Comparison of ENCODE assay signal across 13 cellular contexts in genomic region chr6:111533087-111533784, GRCh38. TPM values are rescaled to one million over a fixed set of nuclear protein-coding genes. Genes with fewer than 3 reads are reported as not detected.
A peak's percentile ranks its signal among the peaks of the same experiment; 100 is the strongest.
DNase-seq lines count a peak whose midpoint lies in the region; ATAC-seq and TF ChIP-seq lines count a peak whose summit lies in the region.
"Had no signal": no experiment of that assay in that cellular context is flagged by ENCODE, and none has a peak within 500 bp of the region (broad histone marks: within the 10 kb centered on the region; RNA-seq: fewer than 3 reads in every experiment).

No MANE protein-coding gene starts in this region.

- no peak overlapping the region for H3K4me3 ChIP-seq in coronary artery
- H3K4me3 ChIP-seq: left ventricle myocardium inferior had no signal

- CTCF ChIA-PET in T-cell (lab: Charles Lee) = no interaction called here

- no peaks in the 10 kb centered on the region for H3K27me3 Mint-ChIP-seq in activated CD4-positive, alpha-beta T cell treated with anti-CD3 and anti-CD28 coated beads, Interleukin-2, amount 10 ng/mL, durations not matched to agents 24 days and 14 days
- H3K27me3 Mint-ChIP-seq in T-cell (no peaks in the 10 kb centered on the region), brain (no peaks in the 10 kb centered on the region)

- peaks cover 26% of the 10 kb centered on the region for H3K4me1 Mint-ChIP-seq in activated CD4-positive, alpha-beta T cell treated with anti-CD3 and anti-CD28 coated beads, Interleukin-2, amount 10 ng/mL, durations not matched to agents 24 days and 14 days
- H3K4me1 Mint-ChIP-seq in T-cell (peaks cover 30 to 41% (median 34%) of the 10 kb centered on the region in 3 donors), brain (peaks cover 50% of the 10 kb centered on the region)
- H3K4me1 Mint-ChIP-seq in stimulated activated effector memory CD8-positive, alpha-beta T cell treated with anti-CD3 and anti-CD28 coated beads, Interleukin-12 subunit alpha, Interleukin-12 subunit beta, amount 100 ng/mL, for 72 hours = peaks cover 18% of the 10 kb centered on the region

- intact Hi-C loops in activated CD4-positive, alpha-beta T cell treated with anti-CD3 and anti-CD28 coated beads, Interleukin-2, amount 10 ng/mL, durations not matched to agents 24 days and 14 days (cut with micrococcal nuclease) = loop anchor here (1.0 to 2.0 kb wide), 5 partner anchors 11 to 274 kb away; partner anchors contain the start of gene TRAF3IP2

- peak; percentile 79 for DNase-seq in activated CD4-positive, alpha-beta T cell treated with anti-CD3 and anti-CD28 coated beads, Interleukin-2, amount 10 ng/mL, durations not matched to agents 24 days and 14 days
- no peak for DNase-seq in activated CD4-positive, alpha-beta T cell treated with anti-CD3 and anti-CD28 coated beads, Interleukin-2, amount 50 U/mL, for 1 hour
- DNase-seq in T-cell (peak in 2 of 34 experiments; percentile 9 to 26), OCI-M2 (lab: John Stamatoyannopoulos, UW; ENCODE audit: unreplicated experiment) (no peak), coronary artery (ENCODE audit: low spot score) (no peak)
- DNase-seq in stimulated activated effector memory CD8-positive, alpha-beta T cell treated with anti-CD3 and anti-CD28 coated beads, Interleukin-12 subunit alpha, Interleukin-12 subunit beta, amount 100 ng/mL, for 72 hours (ENCODE audit: low spot score in 2 of 2) = peak in 1 of 2 donors; percentile 57
- DNase-seq: ACHN, DMS79 treated with DMSO at 0.1 percent for 48 hours, head of caudate nucleus, left ventricle myocardium inferior, natural killer cell had no signal

- H3K36me3 Mint-ChIP-seq in activated CD4-positive, alpha-beta T cell treated with anti-CD3 and anti-CD28 coated beads, Interleukin-2, amount 10 ng/mL, durations not matched to agents 24 days and 14 days (ENCODE audit: low read depth) = peaks cover 7% of the 10 kb centered on the region
- H3K36me3 Mint-ChIP-seq in T-cell (peaks cover 7% of the 10 kb centered on the region), brain (peaks cover 21% of the 10 kb centered on the region)
- no peaks in the 10 kb centered on the region for H3K36me3 Mint-ChIP-seq in stimulated activated effector memory CD8-positive, alpha-beta T cell treated with anti-CD3 and anti-CD28 coated beads, Interleukin-12 subunit alpha, Interleukin-12 subunit beta, amount 100 ng/mL, for 72 hours
- H3K36me3 Mint-ChIP-seq: natural killer cell had no signal

- peak overlapping the region; percentile 2 for H3K4me3 Mint-ChIP-seq in activated CD4-positive, alpha-beta T cell treated with anti-CD3 and anti-CD28 coated beads, Interleukin-2, amount 10 ng/mL, durations not matched to agents 24 days and 14 days
- H3K4me3 Mint-ChIP-seq in T-cell (no peak overlapping the region), brain (no peak overlapping the region)
- H3K4me3 Mint-ChIP-seq in stimulated activated effector memory CD8-positive, alpha-beta T cell treated with anti-CD3 and anti-CD28 coated beads, Interleukin-12 subunit alpha, Interleukin-12 subunit beta, amount 100 ng/mL, for 72 hours = no peak overlapping the region
- H3K4me3 Mint-ChIP-seq: natural killer cell had no signal

- H3K9me3 Mint-ChIP-seq in activated CD4-positive, alpha-beta T cell treated with anti-CD3 and anti-CD28 coated beads, Interleukin-2, amount 10 ng/mL, durations not matched to agents 24 days and 14 days = peaks cover 10% of the 10 kb centered on the region
- H3K9me3 Mint-ChIP-seq in T-cell (peaks cover 0 to 2% (median 0%) of the 10 kb centered on the region in 3 donors), brain (peaks cover 0 to 16% (median 4%) of the 10 kb centered on the region in 5 experiments)
- no peaks in the 10 kb centered on the region for H3K9me3 Mint-ChIP-seq in stimulated activated effector memory CD8-positive, alpha-beta T cell treated with anti-CD3 and anti-CD28 coated beads, Interleukin-12 subunit alpha, Interleukin-12 subunit beta, amount 100 ng/mL, for 72 hours
- H3K9me3 Mint-ChIP-seq: natural killer cell had no signal

- peak overlapping the region; percentile 46 for H3K27ac Mint-ChIP-seq in activated CD4-positive, alpha-beta T cell treated with anti-CD3 and anti-CD28 coated beads, Interleukin-2, amount 10 ng/mL, durations not matched to agents 24 days and 14 days
- H3K27ac Mint-ChIP-seq in T-cell (peak overlapping the region in 1 of 2 donors; percentile 61), brain (peak overlapping the region in 3 of 5 experiments; percentile 14 to 26 (median 16))
- no peak overlapping the region for H3K27ac Mint-ChIP-seq in stimulated activated effector memory CD8-positive, alpha-beta T cell treated with anti-CD3 and anti-CD28 coated beads, Interleukin-12 subunit alpha, Interleukin-12 subunit beta, amount 100 ng/mL, for 72 hours
- H3K27ac Mint-ChIP-seq: natural killer cell had no signal

- POLR2A ChIA-PET in T-cell (lab: Charles Lee) = interaction anchor here in 1 of 2 donors (0.6 kb wide), 1 partner anchor 712 kb away, joined by 4 read pairs; no protein-coding TSS in a partner anchor

- TF ChIP-seq CTCF in brain (conservative IDR thresholded peaks at IDR 0.05) = no peak
- no peak for TF ChIP-seq CTCF in coronary artery (IDR thresholded peaks at IDR 0.05)

- ATAC-seq in T-cell (replicated peaks in 1 of 4) (peak; percentile 71 to 87 (median 83)), GM18867 (IDR thresholded peaks at IDR 0.05; ENCODE audit: unreplicated experiment) (no peak)
- ATAC-seq in stimulated activated effector memory CD8-positive, alpha-beta T cell treated with anti-CD3 and anti-CD28 coated beads, Interleukin-12 subunit alpha, Interleukin-12 subunit beta, amount 100 ng/mL, for 72 hours = peak; percentile 98
- ATAC-seq: natural killer cell had no signal

- no peak overlapping the region for H3K27ac ChIP-seq in coronary artery

RNA-seq across cellular contexts. Expression of gene REV3L, which starts 50.2 kb away (rescaled TPM):
- total RNA-seq in activated CD4-positive, alpha-beta T cell treated with anti-CD3 and anti-CD28 coated beads, Interleukin-2, amount 10 ng/mL, durations not matched to agents 24 days and 14 days = 14.0 and 20.8 TPM in 2 replicates
- 10 to 100 TPM; 18.0 to 27.6 (median 22.1) TPM for total RNA-seq in T-cell
- 11.8 TPM for polyA plus RNA-seq in brain (ENCODE audit: insufficient read depth, low read depth, low replicate concordance)
